In genomic region chr7:155971180-155971770, GRCh38 we compare ENCODE assay signal across 23 cellular contexts.
DNase-seq lines count a peak whose midpoint lies in the region; ATAC-seq, FAIRE-seq and TF ChIP-seq lines count a peak whose summit lies in the region.
"Had no signal": no experiment of that assay in that cellular context is flagged by ENCODE, and none has a peak within 500 bp of the region (broad histone marks: within the 10 kb centered on the region; RNA-seq: fewer than 3 reads in every experiment).

No MANE protein-coding gene starts in this region.

- no peak overlapping the region for H3K27ac ChIP-seq in IMR-90 (ENCODE audit: insufficient read depth, low read length)
- H3K27ac ChIP-seq in K562 (ENCODE audit: extremely low read depth, low read depth, low read length): no peak overlapping the region
- no peak overlapping the region for H3K27ac ChIP-seq in sigmoid colon
- H3K27ac ChIP-seq in GM23248: no peak overlapping the region
- H3K27ac ChIP-seq: HL-60 had no signal

- CTCF ChIA-PET in IMR-90 (lab: Yijun Ruan, JAX): interaction anchor here (0.6 kb wide), 2 partner anchors 100 to 105 kb away, joined by 3 read pairs; no protein-coding TSS in a partner anchor
- CTCF ChIA-PET in K562 (lab: Yijun Ruan, JAX; ENCODE audit: low intra/inter-chr PET ratio): no interaction called here

- H3K79me1 ChIP-seq in IMR-90 (ENCODE audit: low read depth in 1 of 2, low read length in 2 of 2): no peaks in the 10 kb centered on the region

- no peak overlapping the region for H3K18ac ChIP-seq in IMR-90 (ENCODE audit: low read depth, low read length)

- no peaks in the 10 kb centered on the region for H3K36me3 Mint-ChIP-seq in CD14-positive monocyte

- H3F3A ChIP-seq in GM23248 (ENCODE audit: insufficient read depth): no peaks in the 10 kb centered on the region

- H3K4me3 ChIP-seq in IMR-90 (ENCODE audit: insufficient read depth, low read depth, low read length): no peak overlapping the region
- no peak overlapping the region for H3K4me3 ChIP-seq in K562
- H3K4me3 ChIP-seq in sigmoid colon: no peak overlapping the region
- H3K4me3 ChIP-seq in GM23248: no peak overlapping the region
- H3K4me3 ChIP-seq: MG63 had no signal

- H3K23ac ChIP-seq in IMR-90 (ENCODE audit: low read depth, low read length): no peak overlapping the region

- no peaks in the 10 kb centered on the region for H3K9me2 ChIP-seq in GM23248 (ENCODE audit: insufficient read depth)

- H3K9ac ChIP-seq in IMR-90 (ENCODE audit: low read depth, low read length): no peak overlapping the region
- H3K9ac ChIP-seq in K562 (ENCODE audit: insufficient read depth in 1 of 2, low read depth in 2 of 2, low read length in 2 of 2): no peak overlapping the region
- H3K9ac ChIP-seq in GM23248: no peak overlapping the region

- no peak for TF ChIP-seq EP300 in K562 (IDR thresholded peaks at IDR 0.05; ENCODE audit: low read length)
- TF ChIP-seq EP300 in sigmoid colon (IDR thresholded peaks at IDR 0.05): no peak

- no peaks in the 10 kb centered on the region for H3K4me1 ChIP-seq in IMR-90 (ENCODE audit: control insufficient read depth, insufficient read depth, low read length)
- peaks cover 0 to 2% of the 10 kb centered on the region in 2 experiments; a peak in 1 of 5 replicates for H3K4me1 ChIP-seq in K562 (replicated peaks in 1 of 2; ENCODE audit: control insufficient read depth in 2 of 2, insufficient read depth in 2 of 2, low read length in 2 of 2)
- no peaks in the 10 kb centered on the region for H3K4me1 ChIP-seq in sigmoid colon
- no peaks in the 10 kb centered on the region for H3K4me1 ChIP-seq in GM23248 (ENCODE audit: insufficient read depth)

- BruUV-seq in IMR-90 (replicated peaks; lab: Mats Ljungman, UMichigan) (no TSS peak), K562 (replicated peaks; lab: Mats Ljungman, UMichigan) (no TSS peak)

- H3K4me3 Mint-ChIP-seq in CD14-positive monocyte: no peak overlapping the region
- H3K4me3 Mint-ChIP-seq: CD4-positive, alpha-beta T cell had no signal

- peaks cover 2 to 5% (median 2%) of the 10 kb centered on the region in 3 donors for H3K27me3 Mint-ChIP-seq in CD14-positive monocyte (ENCODE audit: low read depth in 3 of 3)
- H3K27me3 Mint-ChIP-seq: CD4-positive, alpha-beta T cell had no signal

- FAIRE-seq in K562 (lab: Jason Lieb, UNC): no peak
- FAIRE-seq: GM19239 had no signal

- H3K36me3 ChIP-seq in IMR-90 (ENCODE audit: control insufficient read depth, insufficient read depth, low read length) (no peaks in the 10 kb centered on the region), K562 (ENCODE audit: control insufficient read depth, insufficient read depth, low read length) (no peaks in the 10 kb centered on the region), sigmoid colon (no peaks in the 10 kb centered on the region), GM23248 (ENCODE audit: low read depth) (no peaks in the 10 kb centered on the region)
- H3K36me3 ChIP-seq: MG63 had no signal

- WGBS in IMR-90 (ENCODE audit: extremely low coverage in 2 of 2, insufficient read length in 1 of 2), 2 experiments: no CpG with 5 or more reads among the region's 15 CpGs
- WGBS in K562 (ENCODE audit: insufficient coverage, low coverage, missing lambda C conversion rate): under 1% methylated on average over 13 of the region's 15 CpGs
- 77 to 86% methylated on average over 15 of the region's 15 CpGs for WGBS in sigmoid colon, 2 donors
- 23 to 27% methylated on average over 15 of the region's 15 CpGs for WGBS in GM23248 (ENCODE audit: low coverage in 1 of 2, low lambda C conversion rate in 2 of 2, missing lambda C conversion rate in 2 of 2), 2 experiments

- no peak overlapping the region for H4K8ac ChIP-seq in IMR-90 (ENCODE audit: low read depth in 2 of 2, low read length in 2 of 2)

- H2AK5ac ChIP-seq in IMR-90 (ENCODE audit: low read depth, low read length): no peak overlapping the region

- POLR2A ChIA-PET in IMR-90 (lab: Charles Lee; ENCODE audit: unreplicated experiment): no interaction called here
- POLR2A ChIA-PET in K562 (lab: Yijun Ruan, JAX): interaction anchor here (0.7 kb wide), 1 partner anchor 380 kb away, joined by 3 read pairs; no protein-coding TSS in a partner anchor

- no peak for TF ChIP-seq CTCF in CD14-positive monocyte (IDR thresholded peaks at IDR 0.05)
- TF ChIP-seq CTCF in IMR-90 (conservative IDR thresholded peaks at IDR 0.05; ENCODE audit: low read depth, low read length): no peak
- no peak for TF ChIP-seq CTCF in K562 (IDR thresholded peaks at IDR 0.05 in 2 of 3, conservative IDR thresholded peaks at IDR 0.05 in 1 of 3; ENCODE audit: insufficient read depth in 2 of 3, low read depth in 1 of 3, low read length in 3 of 3)
- TF ChIP-seq CTCF in sigmoid colon (IDR thresholded peaks at IDR 0.05): no peak

- no peaks in the 10 kb centered on the region for H3K4me1 Mint-ChIP-seq in CD14-positive monocyte

- no peak overlapping the region for H2BK15ac ChIP-seq in IMR-90 (ENCODE audit: low read depth, low read length)

- no peak overlapping the region for H4K5ac ChIP-seq in IMR-90 (ENCODE audit: low read depth, low read length)

- peak overlapping the region in 1 of 7 donors; percentile 64 for H3K27ac Mint-ChIP-seq in CD14-positive monocyte
- H3K27ac Mint-ChIP-seq: CD4-positive, alpha-beta T cell had no signal

- TF ChIP-seq RAD21 in IMR-90 (IDR thresholded peaks at IDR 0.05; ENCODE audit: low read length): no peak
- no peak for TF ChIP-seq RAD21 in K562 (CRISPR knock-in tag; conservative IDR thresholded peaks at IDR 0.05 in 1 of 2, IDR thresholded peaks at IDR 0.05 in 1 of 2)

- H3K9me1 ChIP-seq in IMR-90 (ENCODE audit: insufficient read depth, low read length) (no peaks in the 10 kb centered on the region), K562 (ENCODE audit: control insufficient read depth, insufficient read depth, low read length) (no peaks in the 10 kb centered on the region)

- peak overlapping the region; percentile 16 for H2AFZ ChIP-seq in IMR-90 (replicated peaks; ENCODE audit: low read length, poor library complexity)
- no peak overlapping the region for H2AFZ ChIP-seq in K562 (ENCODE audit: low read depth, low read length)
- H2AFZ ChIP-seq in GM23248: no peak overlapping the region

- dilution Hi-C loops in IMR-90 (cut with HindIII; ENCODE audit: low sequenced_read_pairs, unreplicated experiment): no loop called here

- H2AK9ac ChIP-seq in IMR-90 (replicated peaks; ENCODE audit: low read depth, low read length, poor library complexity): no peak overlapping the region

- no peak overlapping the region for H2BK20ac ChIP-seq in IMR-90 (ENCODE audit: low read depth, low read length)

- H3K14ac ChIP-seq in IMR-90 (replicated peaks; ENCODE audit: low read depth, low read length): no peak overlapping the region

- intact Hi-C loops in CD14-positive monocyte (cut with micrococcal nuclease): no loop called here
- intact Hi-C loops in IMR-90 (cut with micrococcal nuclease): no loop called here
- intact Hi-C loops in K562 (cut with micrococcal nuclease): no loop called here
- intact Hi-C loops in sigmoid colon (cut with DNase I): no loop called here

- H4K91ac ChIP-seq in IMR-90 (ENCODE audit: insufficient read depth, low read depth, low read length): no peak overlapping the region

- DNase-seq in CD14-positive monocyte (ENCODE audit: low spot score) (peak; percentile 20), IMR-90 (no peak), K562 (ENCODE audit: extremely low read depth in 1 of 4, low spot score in 3 of 4) (no peak), sigmoid colon (peak; percentile 11), NCI-H187 treated with DMSO at 0.1 percent for 48 hours (lab: John Stamatoyannopoulos, UW) (no peak), GM23248 (no peak), SIG-M5 (lab: John Stamatoyannopoulos, UW) (no peak)
- DNase-seq: ACHN; CD4-positive, alpha-beta T cell; DMS153; GF-D8; HCEC 1CT; Kasumi-1; MG63; NCI-H1105 treated with DMSO at 0.1 percent for 48 hours; NCI-H1694; NCI-H2227 treated with DMSO at 0.1 percent for 48 hours; NCI-H524; NCI-H82; SW 1271 had no signal

- H3K27me3 ChIP-seq in IMR-90 (ENCODE audit: control insufficient read depth, insufficient read depth, low read length) (no peaks in the 10 kb centered on the region), K562 (ENCODE audit: control insufficient read depth in 2 of 2, insufficient read depth in 2 of 2, low read length in 2 of 2) (peaks cover 31 to 52% of the 10 kb centered on the region in 2 experiments), sigmoid colon (peaks cover 0 to 5% (median 0%) of the 10 kb centered on the region in 3 donors), GM23248 (replicated peaks; ENCODE audit: insufficient read depth) (no peaks in the 10 kb centered on the region)
- H3K27me3 ChIP-seq: MG63 had no signal

- H2BK120ac ChIP-seq in IMR-90 (ENCODE audit: low read depth, low read length): no peak overlapping the region

- H3K9me3 ChIP-seq in IMR-90 (ENCODE audit: control insufficient read depth, insufficient read depth, low read length): peaks cover 22% of the 10 kb centered on the region
- no peaks in the 10 kb centered on the region for H3K9me3 ChIP-seq in K562 (replicated peaks; ENCODE audit: control insufficient read depth, insufficient read depth, low read depth, low read length)
- H3K9me3 ChIP-seq in sigmoid colon: no peaks in the 10 kb centered on the region
- no peaks in the 10 kb centered on the region for H3K9me3 ChIP-seq in GM23248 (ENCODE audit: low read depth)
- H3K9me3 ChIP-seq: MG63 had no signal

- H3K79me2 ChIP-seq in K562 (ENCODE audit: control insufficient read depth, insufficient read depth, low read length) (no peaks in the 10 kb centered on the region), GM23248 (ENCODE audit: insufficient read depth) (no peaks in the 10 kb centered on the region)

- no peak overlapping the region for H3K4ac ChIP-seq in IMR-90 (ENCODE audit: low read depth, low read length)

- no peak overlapping the region for H2BK5ac ChIP-seq in IMR-90 (ENCODE audit: low read depth, low read length, poor library complexity, severe bottlenecking)

- no peak overlapping the region for H3K56ac ChIP-seq in IMR-90 (ENCODE audit: extremely low read depth, insufficient read depth, low read length)

- in situ Hi-C loops in IMR-90 (cut with MboI; ENCODE audit: low sequenced_read_pairs): no loop called here
- in situ Hi-C loops in K562 (cut with MboI): no loop called here
- in situ Hi-C loops in GM23248 (cut with MboI): no loop called here

- H3K4me2 ChIP-seq in IMR-90 (ENCODE audit: low read depth, low read length): no peak overlapping the region
- H3K4me2 ChIP-seq in K562 (ENCODE audit: insufficient read depth, low read length): no peak overlapping the region
- H3K4me2 ChIP-seq in GM23248 (ENCODE audit: unreplicated experiment): no peak overlapping the region

- ATAC-seq in IMR-90 (ENCODE audit: low read depth) (no peak), K562 (no peak)
- ATAC-seq: Panc1 had no signal

- H4K20me1 ChIP-seq in IMR-90 (ENCODE audit: insufficient read depth, low read length): no peaks in the 10 kb centered on the region
- no peaks in the 10 kb centered on the region for H4K20me1 ChIP-seq in K562 (replicated peaks; ENCODE audit: control insufficient read depth, insufficient read depth, low read length)
- H4K20me1 ChIP-seq in GM23248 (ENCODE audit: insufficient read depth): no peaks in the 10 kb centered on the region

- TF ChIP-seq POLR2A in IMR-90 (IDR thresholded peaks at IDR 0.05; ENCODE audit: low read depth, low read length) (no peak), K562 (conservative IDR thresholded peaks at IDR 0.05) (no peak), sigmoid colon (IDR thresholded peaks at IDR 0.05) (no peak)

- H3K9me3 Mint-ChIP-seq in CD14-positive monocyte: peaks cover 0 to 4% (median 0%) of the 10 kb centered on the region in 7 donors
- H3K9me3 Mint-ChIP-seq: CD4-positive, alpha-beta T cell had no signal

Comparison
In these comparisons a context has a peak if more than half of its experiments do, and no peak if none do; other contexts are left out.
1. DNase-seq: peak in CD14-positive monocyte (single experiment) and sigmoid colon (single experiment); none in IMR-90 (single experiment), K562 (0 of 4), NCI-H187 treated with DMSO at 0.1 percent for 48 hours (single experiment), GM23248 (single experiment) and SIG-M5 (single experiment).